ENCODE assay signal across 24 cellular contexts in genomic region chr6:167422934-167423333, GRCh38.
"Had no signal": no experiment of that assay in that cellular context is flagged by ENCODE, and none has a peak within 500 bp of the region (broad histone marks: within the 10 kb centered on the region; RNA-seq: fewer than 3 reads in every experiment).

No MANE protein-coding gene starts in this region.

- H3K9ac ChIP-seq: neural progenitor cell, parathyroid adenoma had no signal

- H3K4me1 ChIP-seq: parathyroid adenoma, psoas muscle, sigmoid colon, testis, tibial nerve had no signal

- H3K27ac ChIP-seq: hepatocyte, neural progenitor cell, parathyroid adenoma, psoas muscle, sigmoid colon, skin epidermis, testis, tibial nerve had no signal

- H3K9me3 ChIP-seq: psoas muscle, sigmoid colon, testis, tibial nerve had no signal

- H2AFZ ChIP-seq: hepatocyte, neural progenitor cell, parathyroid adenoma had no signal

- H3K4me3 Mint-ChIP-seq: endodermal cell; natural killer cell treated with Interleukin-12 subunit alpha and Interleukin-12 subunit beta and Interleukin-15 and Interleukin-18, amount 100 ng/mL, for 72 hours; neural progenitor cell; stimulated activated naive CD8-positive, alpha-beta T cell treated with anti-CD3 and anti-CD28 coated beads, Interleukin-15, Interleukin-2, amounts not matched to agents 100 ng/mL and 50 ng/mL, for 24 hours had no signal

- ATAC-seq: left colon; left ventricle myocardium superior; natural killer cell treated with Interleukin-12 subunit alpha and Interleukin-12 subunit beta and Interleukin-15 and Interleukin-18, amount 100 ng/mL, for 72 hours; psoas muscle had no signal

- H3K4me1 Mint-ChIP-seq: endodermal cell had no signal

- H3K36me3 Mint-ChIP-seq: natural killer cell treated with Interleukin-12 subunit alpha and Interleukin-12 subunit beta and Interleukin-15 and Interleukin-18, amount 100 ng/mL, for 72 hours; neural progenitor cell had no signal

- H3K27me3 ChIP-seq: hepatocyte, neural progenitor cell, testis, tibial nerve had no signal

- H3K4me2 ChIP-seq: hepatocyte, neural progenitor cell had no signal

- H3K9me3 Mint-ChIP-seq: natural killer cell treated with Interleukin-12 subunit alpha and Interleukin-12 subunit beta and Interleukin-15 and Interleukin-18, amount 100 ng/mL, for 72 hours; stimulated activated naive CD8-positive, alpha-beta T cell treated with anti-CD3 and anti-CD28 coated beads, Interleukin-15, Interleukin-2, amounts not matched to agents 100 ng/mL and 50 ng/mL, for 24 hours had no signal

- H3K4me3 ChIP-seq: hepatocyte, lung, neural progenitor cell, psoas muscle, sigmoid colon, skin epidermis, testis, tibial nerve had no signal

- H3K79me2 ChIP-seq: hepatocyte, parathyroid adenoma had no signal

- H3K27ac Mint-ChIP-seq: endodermal cell; natural killer cell treated with Interleukin-12 subunit alpha and Interleukin-12 subunit beta and Interleukin-15 and Interleukin-18, amount 100 ng/mL, for 72 hours; neural progenitor cell; stimulated activated naive CD8-positive, alpha-beta T cell treated with anti-CD3 and anti-CD28 coated beads, Interleukin-15, Interleukin-2, amounts not matched to agents 100 ng/mL and 50 ng/mL, for 24 hours had no signal

- DNase-seq: cerebellar nuclear complex; dermis blood vessel endothelial cell; effector CD4-positive, alpha-beta T cell; endodermal cell; erythroblast; foreskin melanocyte; left colon; left ventricle myocardium superior; mesenchymal stem cell; midbrain; occipital lobe; psoas muscle; retina; sigmoid colon; stimulated activated CD4-positive, alpha-beta T cell treated with anti-CD3 and anti-CD28 coated beads, Interleukin-12 subunit alpha, Interleukin-12 subunit beta, amount 100 ng/mL, for 4 hours; testis had no signal

- H3K36me3 ChIP-seq: neural progenitor cell, sigmoid colon, tibial nerve had no signal
